In the genomic region with DNA sequence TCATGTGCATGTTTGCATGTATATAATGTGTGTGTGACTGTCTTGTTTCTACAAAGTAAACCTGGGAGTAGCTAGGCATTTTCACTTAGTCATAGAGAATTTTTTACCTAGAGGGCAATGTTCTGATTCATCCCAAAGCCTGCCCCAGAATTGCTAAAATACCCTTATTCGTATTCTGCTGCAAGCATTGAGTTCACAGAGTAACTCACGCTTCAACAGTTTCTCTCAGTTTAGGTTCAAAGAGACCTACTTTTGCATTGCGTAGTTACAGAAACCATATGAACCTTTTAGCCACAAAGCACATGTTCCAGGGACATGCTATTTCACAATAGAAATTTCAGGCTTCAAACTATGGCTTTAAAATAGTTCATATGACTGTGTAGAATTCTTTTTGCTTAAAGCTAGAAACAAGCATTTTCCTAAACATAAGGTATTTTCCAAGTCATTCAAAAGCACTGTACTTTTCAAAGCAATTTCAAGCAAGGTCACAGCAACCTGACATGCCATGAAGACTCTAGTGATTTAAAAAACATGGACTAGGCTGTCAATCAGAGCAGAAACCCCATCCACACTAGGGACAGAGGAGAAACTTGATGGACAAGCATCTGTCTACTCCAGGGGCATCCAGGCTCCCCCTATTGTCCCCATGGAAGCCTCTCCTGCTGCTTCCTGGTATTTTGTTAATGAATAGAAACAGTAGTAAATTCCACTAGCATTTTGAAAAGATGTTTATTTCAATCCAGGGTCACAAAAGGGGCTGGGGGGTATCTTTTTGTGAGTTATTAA, we compare ENCODE assay signal across 9 cellular contexts.
A peak's percentile ranks its signal among the peaks of the same experiment; 100 is the strongest.
DNase-seq lines count a peak whose midpoint lies in the region; FAIRE-seq and TF ChIP-seq lines count a peak whose summit lies in the region.
"Had no signal": no experiment of that assay in that cellular context is flagged by ENCODE, and none has a peak within 500 bp of the region (broad histone marks: within the 10 kb centered on the region; RNA-seq: fewer than 3 reads in every experiment).

No MANE protein-coding gene starts in this region.

- H3K4me1 ChIP-seq in iPS-18a (ENCODE audit: control insufficient read depth, low read depth, low read length) = peaks cover 20% of the 10 kb centered on the region
- no peaks in the 10 kb centered on the region for H3K4me1 ChIP-seq in testis

- no peak for TF ChIP-seq CTCF in testis (IDR thresholded peaks at IDR 0.05)

- H3K9ac ChIP-seq in iPS-18a (ENCODE audit: low read length) = no peak overlapping the region
- H3K9ac ChIP-seq: BLaER1 had no signal

- H3K27me3 ChIP-seq in H7 (ENCODE audit: control insufficient read depth, insufficient read depth, low read length) (no peaks in the 10 kb centered on the region), iPS-18a (ENCODE audit: control insufficient read depth, insufficient read depth, low read length) (no peaks in the 10 kb centered on the region), testis (no peaks in the 10 kb centered on the region)
- H3K27me3 ChIP-seq: BLaER1 had no signal

- DNase-seq in G401 (ENCODE audit: low spot score) (peak; percentile 8), H7 (peak; percentile 64), RCC 7860 (ENCODE audit: low spot score) (peak; percentile 89), testis (no peak), NCI-H1436 treated with DMSO at 0.1 percent for 48 hours (lab: John Stamatoyannopoulos, UW) (no peak), 8988T (no peak), head of caudate nucleus (no peak)

- FAIRE-seq in RCC 7860 (lab: Jason Lieb, UNC) = peak; percentile 95

- in situ Hi-C loops in G401 (cut with HindIII; ENCODE audit: low sequenced_read_pairs) = no loop called here

- no peak for TF ChIP-seq POLR2A in testis (IDR thresholded peaks at IDR 0.05)

- WGBS in testis, 2 donors = 81 to 90% methylated on average over 3 of the region's 3 CpGs

- H3K9me3 ChIP-seq in iPS-18a (ENCODE audit: control insufficient read depth, low read depth, low read length) (peaks cover 9% of the 10 kb centered on the region), testis (no peaks in the 10 kb centered on the region)
- H3K9me3 ChIP-seq: BLaER1 had no signal

- H3K4me3 ChIP-seq in H7 (ENCODE audit: insufficient read depth, low read depth, low read length) (no peak overlapping the region), iPS-18a (ENCODE audit: low read length) (no peak overlapping the region), testis (no peak overlapping the region)
- H3K4me3 ChIP-seq: BLaER1 had no signal

- intact Hi-C loops in testis (cut with DNase I; ENCODE audit: low total_unique reads) (no loop called here), head of caudate nucleus (cut with DNase I) (no loop called here)

- H3K27ac ChIP-seq in iPS-18a (ENCODE audit: low read length) (peak overlapping the region; percentile 40), testis (no peak overlapping the region)
- H3K27ac ChIP-seq: BLaER1 had no signal

- H3K36me3 ChIP-seq in H7 (replicated peaks; ENCODE audit: control insufficient read depth, insufficient read depth, low read length) (no peaks in the 10 kb centered on the region), iPS-18a (ENCODE audit: control insufficient read depth, low read depth, low read length) (no peaks in the 10 kb centered on the region), testis (ENCODE audit: low read depth, missing control alignments) (no peaks in the 10 kb centered on the region)
- H3K36me3 ChIP-seq: BLaER1 had no signal

Comparison
In these comparisons a context has a peak if more than half of its experiments do, and no peak if none do; other contexts are left out.
1. DNase-seq: peak in G401 (single experiment), H7 (single experiment) and RCC 7860 (single experiment); none in testis (single experiment), NCI-H1436 treated with DMSO at 0.1 percent for 48 hours (single experiment), 8988T (single experiment) and head of caudate nucleus (0 of 42).